ENCODE assay signal across 9 cellular contexts in the genomic region with DNA sequence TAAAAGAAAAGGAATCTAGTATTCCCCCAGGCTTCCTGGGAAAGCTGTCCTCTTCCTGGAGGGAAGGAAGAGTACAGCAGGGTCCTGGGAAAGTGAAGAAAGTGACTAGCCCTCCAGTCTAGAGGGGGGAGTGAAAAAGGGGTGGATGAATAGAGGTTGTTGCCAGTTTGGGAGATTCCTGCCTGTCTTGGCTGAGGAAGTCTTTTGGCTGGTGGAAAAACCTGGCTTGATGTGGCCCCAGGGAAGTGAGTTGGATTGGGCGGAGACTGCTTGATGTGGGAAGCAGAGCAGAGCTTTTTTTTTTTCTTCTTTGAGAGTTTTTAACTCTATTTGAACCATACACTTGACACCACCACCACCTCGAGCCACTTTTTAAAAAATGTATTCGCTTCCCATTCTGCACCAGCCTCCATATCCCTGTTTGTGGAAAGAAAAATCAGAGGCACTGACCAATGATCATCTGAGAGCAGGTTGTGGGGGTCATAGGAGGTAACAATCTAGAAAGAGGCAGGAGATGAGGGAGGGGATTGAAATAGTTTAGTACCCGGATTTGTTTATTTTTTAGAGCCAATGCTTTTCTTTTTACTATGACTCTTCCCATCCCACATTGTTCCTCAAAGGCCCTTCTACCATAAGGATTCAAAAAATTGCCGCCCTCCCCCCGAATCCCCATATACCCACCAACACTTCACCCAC. TPM values are rescaled to one million over a fixed set of nuclear protein-coding genes. Genes with fewer than 3 reads are reported as not detected.
DNase-seq lines count a peak whose midpoint lies in the region; FAIRE-seq and TF ChIP-seq lines count a peak whose summit lies in the region.
"Had no signal": no experiment of that assay in that cellular context is flagged by ENCODE, and none has a peak within 500 bp of the region (broad histone marks: within the 10 kb centered on the region; RNA-seq: fewer than 3 reads in every experiment).

No MANE protein-coding gene starts in this region.

- H3K27ac ChIP-seq in astrocyte (ENCODE audit: low read depth, low read length) (peak overlapping the region; percentile 41), iPS-20b (ENCODE audit: low read length) (peak overlapping the region; percentile 69), PC-9 (no peak overlapping the region)
- H3K27ac ChIP-seq: HL-60 had no signal

- peak overlapping the region; percentile 95 for H3K4me2 ChIP-seq in astrocyte (ENCODE audit: low read length)
- no peak overlapping the region for H3K4me2 ChIP-seq in PC-9

- H3K27me3 Mint-ChIP-seq in HFFc6 (ENCODE audit: insufficient read depth) (peaks cover 3% of the 10 kb centered on the region; the same call in 1 of the 2 replicates), astrocyte (ENCODE audit: low read depth, unreplicated experiment) (peaks cover 5% of the 10 kb centered on the region)

- peak overlapping the region; percentile 90 for H3K4me3 Mint-ChIP-seq in HFFc6
- peak overlapping the region; percentile 86 for H3K4me3 Mint-ChIP-seq in astrocyte (ENCODE audit: unreplicated experiment)

- no peaks in the 10 kb centered on the region; the same call in 1 of the 2 replicates for H3K36me3 Mint-ChIP-seq in HFFc6 (ENCODE audit: low read depth)
- peaks cover 42% of the 10 kb centered on the region for H3K36me3 Mint-ChIP-seq in astrocyte (ENCODE audit: low read depth, unreplicated experiment)

- peak overlapping the region; percentile 99 for H2AFZ ChIP-seq in astrocyte (ENCODE audit: low read depth, low read length)
- no peak overlapping the region for H2AFZ ChIP-seq in PC-9

- peaks cover 8% of the 10 kb centered on the region; the same call in 1 of the 2 replicates for H3F3A ChIP-seq in PC-9 (ENCODE audit: insufficient read depth, low read depth)

- BruUV-seq in PC-9 (replicated peaks; lab: Mats Ljungman, UMichigan): no TSS peak

- CTCF ChIA-PET in PC-9 (lab: Charles Lee): interaction anchor here (1.0 kb wide), 1 partner anchor 20 kb away, joined by 4 read pairs; no protein-coding TSS in a partner anchor

- H3K36me3 ChIP-seq in astrocyte (ENCODE audit: insufficient read depth, low read length) (peaks cover 2% of the 10 kb centered on the region), iPS-20b (ENCODE audit: insufficient read depth, low read depth, low read length) (peaks cover 53% of the 10 kb centered on the region), PC-9 (ENCODE audit: low read depth) (0 out of 2 replicates have a peak, but pooled peaks cover 3% of the 10 kb centered on the region)

- H3K9me3 ChIP-seq in astrocyte (ENCODE audit: insufficient read depth, low read depth, low read length): no peaks in the 10 kb centered on the region
- H3K9me3 ChIP-seq in iPS-20b (ENCODE audit: insufficient read depth, low read depth, low read length): no peaks in the 10 kb centered on the region
- no peaks in the 10 kb centered on the region for H3K9me3 ChIP-seq in PC-9 (ENCODE audit: insufficient read depth, low read depth)

- DNase-seq in AG08396 (ENCODE audit: low spot score): peak; percentile 54
- peak; percentile 45 for DNase-seq in HFFc6
- peak; percentile 64 for DNase-seq in astrocyte (ENCODE audit: low read depth)
- DNase-seq in skeletal muscle cell (ENCODE audit: low read depth): no peak
- DNase-seq in PC-9: no peak
- no peak for DNase-seq in stimulated activated CD4-positive, alpha-beta T cell treated with anti-CD3 and anti-CD28 coated beads, Interleukin-2, amount 100 ng/mL, for 48 hours
- no peak for DNase-seq in posterior vena cava (ENCODE audit: low spot score)

- H4K20me1 ChIP-seq in astrocyte (ENCODE audit: insufficient read depth, low read length) (no peaks in the 10 kb centered on the region), PC-9 (ENCODE audit: insufficient read depth) (no peaks in the 10 kb centered on the region)

- H3K4me1 ChIP-seq in astrocyte (ENCODE audit: insufficient read depth, low read length) (peaks cover 12% of the 10 kb centered on the region), iPS-20b (ENCODE audit: insufficient read depth, low read length) (peaks cover 14% of the 10 kb centered on the region; the same call in 1 of the 2 replicates), PC-9 (replicated peaks; ENCODE audit: insufficient read depth) (no peaks in the 10 kb centered on the region)

- H3K27ac Mint-ChIP-seq in HFFc6: peak overlapping the region; percentile 91
- peak overlapping the region; percentile 91 for H3K27ac Mint-ChIP-seq in astrocyte (ENCODE audit: unreplicated experiment)

- no peak for FAIRE-seq in astrocyte (lab: Jason Lieb, UNC)

- no peaks in the 10 kb centered on the region for H3K9me2 ChIP-seq in PC-9 (ENCODE audit: insufficient read depth)

- POLR2A ChIA-PET in PC-9 (lab: Charles Lee; ENCODE audit: unreplicated experiment): interaction anchor here (0.5 to 0.7 kb wide), 2 partner anchors 37 to 514 kb away, joined by 4 to 7 read pairs; no protein-coding TSS in a partner anchor

- H3K9me3 Mint-ChIP-seq in HFFc6 (no peaks in the 10 kb centered on the region), astrocyte (ENCODE audit: unreplicated experiment) (peaks cover 2% of the 10 kb centered on the region)

- H3K27me3 ChIP-seq in astrocyte (ENCODE audit: insufficient read depth, low read length) (no peaks in the 10 kb centered on the region), iPS-20b (ENCODE audit: insufficient read depth, low read length) (no peaks in the 10 kb centered on the region), PC-9 (ENCODE audit: insufficient read depth, low read depth) (peaks cover 28% of the 10 kb centered on the region)

- intact Hi-C loops in PC-9 (cut with micrococcal nuclease; ENCODE audit: unreplicated experiment): loop anchor here (1.0 kb wide), 1 partner anchor 13 kb away; the partner anchor contains the start of gene PIP4K2C
- intact Hi-C loops in posterior vena cava (cut with DNase I): no loop called here

- H3K79me2 ChIP-seq in astrocyte (ENCODE audit: insufficient read depth, low read length) (no peaks in the 10 kb centered on the region), PC-9 (ENCODE audit: low read depth) (no peaks in the 10 kb centered on the region)

- TF ChIP-seq CTCF in HFFc6 (IDR thresholded peaks at IDR 0.05): no peak
- no peak for TF ChIP-seq CTCF in astrocyte (IDR thresholded peaks at IDR 0.05; ENCODE audit: insufficient read depth, low read depth, low read length)
- no peak for TF ChIP-seq CTCF in PC-9 (conservative IDR thresholded peaks at IDR 0.05)

- peak overlapping the region; percentile 88 for H3K9ac ChIP-seq in astrocyte (ENCODE audit: low read length)
- H3K9ac ChIP-seq in iPS-20b (ENCODE audit: low read depth, low read length): peak overlapping the region; percentile 86

- H3K4me1 Mint-ChIP-seq in HFFc6 (ENCODE audit: low read depth) (peaks cover 21% of the 10 kb centered on the region), astrocyte (ENCODE audit: low read depth, unreplicated experiment) (peaks cover 17% of the 10 kb centered on the region)

- peak overlapping the region; percentile 75 for H3K4me3 ChIP-seq in astrocyte (ENCODE audit: insufficient read depth, low read depth, low read length)
- H3K4me3 ChIP-seq in iPS-20b (ENCODE audit: low read length): peak overlapping the region; percentile 88
- H3K4me3 ChIP-seq in skeletal muscle cell (ENCODE audit: low read depth, low read length): peak overlapping the region; percentile 48
- H3K4me3 ChIP-seq in PC-9: no peak overlapping the region

RNA-seq across cellular contexts. Expression of gene DTX3, which starts 0.7 kb away (rescaled TPM):
- 10 to 100 TPM; 17.7 to 21.0 (median 19.2) TPM for total RNA-seq in HFFc6 (2021; fragmentation: NEBNext Ultra II Directional; extraction: Animal tissue kit (Norgen Biotek cat#: 25700))
- total RNA-seq in astrocyte (18.3 and 20.8 TPM in 2 replicates), PC-9 (2021) (16.2 and 18.1 TPM in 2 replicates), posterior vena cava (10 to 100 TPM; 32.4 to 35.6 TPM)

RNA-seq across cellular contexts. Expression of gene ARHGEF25, which starts 7.3 kb away (rescaled TPM):
- total RNA-seq in HFFc6 (2021; fragmentation: NEBNext Ultra II Directional; extraction: Animal tissue kit (Norgen Biotek cat#: 25700)): 10 to 100 TPM; 10.2 to 21.9 (median 11.9) TPM
- total RNA-seq in astrocyte: 16.8 and 24.5 TPM in 2 replicates
- total RNA-seq in PC-9 (2021): 12.9 and 18.8 TPM in 2 replicates
- total RNA-seq in posterior vena cava: 10 to 100 TPM; 78.8 to 82.8 TPM

RNA-seq across cellular contexts. Expression of gene PIP4K2C, which starts 12.9 kb away (rescaled TPM):
- total RNA-seq in HFFc6 (2021; fragmentation: NEBNext Ultra II Directional; extraction: Animal tissue kit (Norgen Biotek cat#: 25700)): 10 to 100 TPM; 21.1 to 33.1 (median 24.3) TPM
- total RNA-seq in astrocyte (43.3 and 43.6 TPM in 2 replicates), PC-9 (2021) (47.7 and 48.7 TPM in 2 replicates), posterior vena cava (10 to 100 TPM; 26.0 to 27.4 TPM)

RNA-seq across cellular contexts. Expression of gene B4GALNT1, which starts 29.1 kb away (rescaled TPM):
- total RNA-seq in HFFc6 (2021; fragmentation: NEBNext Ultra II Directional; extraction: Animal tissue kit (Norgen Biotek cat#: 25700)): 1 to 10 TPM; 1.4 to 3.1 (median 2.3) TPM
- total RNA-seq in astrocyte (2.5 and 2.6 TPM in 2 replicates), PC-9 (2021) (15.0 and 17.9 TPM in 2 replicates), posterior vena cava (1 to 10 TPM; 4.3 to 6.0 TPM)

RNA-seq across cellular contexts. Expression of gene KIF5A, which starts 54.1 kb away (rescaled TPM):
- 1 to 10 TPM; 1.0 to 1.8 (median 1.2) TPM for total RNA-seq in HFFc6 (2021; fragmentation: NEBNext Ultra II Directional; extraction: Animal tissue kit (Norgen Biotek cat#: 25700))
- total RNA-seq in astrocyte: 7.2 and 8.6 TPM in 2 replicates
- total RNA-seq in PC-9 (2021): 0.07 TPM in 1 of 2 replicates, not detected in the other
- total RNA-seq in posterior vena cava: under 1 TPM; 0.10 to 0.14 TPM

Comparison
In these comparisons a context has a peak if more than half of its experiments do, and no peak if none do; other contexts are left out.
1. DNase-seq: peak in AG08396 (single experiment), HFFc6 (single experiment) and astrocyte (single experiment); none in skeletal muscle cell (single experiment), PC-9 (0 of 2), stimulated activated CD4-positive, alpha-beta T cell treated with anti-CD3 and anti-CD28 coated beads, Interleukin-2, amount 100 ng/mL, for 48 hours (0 of 2) and posterior vena cava (single experiment).